ENCODE assay signal across 1 cellular context in genomic region chr19:42450314-42450934, GRCh38.
A peak's percentile ranks its signal among the peaks of the same experiment; 100 is the strongest.
TF ChIP-seq lines count a peak whose summit lies in the region.

No MANE protein-coding gene starts in this region.

TF ChIP-seq in HepG2, 621 proteins besides CTCF, POLR2A, EP300 and RAD21 (continued from another document and continues in another):
- TF ChIP-seq ZNF556 (CRISPR knock-in tag; IDR thresholded peaks at IDR 0.05; ENCODE audit: borderline replicate concordance), result peak; percentile 84; the same call in 1 of the 2 replicates
- TF ChIP-seq EEA1 (CRISPR knock-in tag; IDR thresholded peaks at IDR 0.05; ENCODE audit: borderline replicate concordance), result no peak
- TF ChIP-seq MBD4 (IDR thresholded peaks at IDR 0.05; ENCODE audit: borderline replicate concordance, low read length), result no peak
- no peak for TF ChIP-seq ZNF841 (CRISPR knock-in tag; IDR thresholded peaks at IDR 0.05; ENCODE audit: borderline replicate concordance)
- peak; percentile 77 for TF ChIP-seq ZNF441 (CRISPR knock-in tag; IDR thresholded peaks at IDR 0.05; ENCODE audit: borderline replicate concordance)
- no peak for TF ChIP-seq ZNF503 (CRISPR knock-in tag; IDR thresholded peaks at IDR 0.05)
- peak; percentile 67; the same call in 1 of the 2 replicates for TF ChIP-seq KDM4B (CRISPR knock-in tag; IDR thresholded peaks at IDR 0.05)
- TF ChIP-seq CCAR2 (optimal IDR thresholded peaks at IDR 0.05; ENCODE audit: low read depth, low read length), result no peak
- 0 out of 2 replicates have a peak, but pooled peaks have one; percentile 14 for TF ChIP-seq GABPA (IDR thresholded peaks at IDR 0.05; ENCODE audit: low read depth, low read length)
- TF ChIP-seq GABPA (CRISPR knock-in tag; IDR thresholded peaks at IDR 0.05; ENCODE audit: low read depth), result peak; percentile 82
- TF ChIP-seq HMGXB4 (CRISPR knock-in tag; IDR thresholded peaks at IDR 0.05; ENCODE audit: borderline replicate concordance in 1 of 2, low read depth in 1 of 2), result peak; percentile 77 to 87
- no peak for TF ChIP-seq ZMAT5 (CRISPR knock-in tag; IDR thresholded peaks at IDR 0.05; ENCODE audit: borderline replicate concordance, low read depth)
- TF ChIP-seq ZNF781 (CRISPR knock-in tag; IDR thresholded peaks at IDR 0.05; ENCODE audit: borderline replicate concordance, not compliant biosample characterization), result no peak
- TF ChIP-seq SKIL (CRISPR knock-in tag; IDR thresholded peaks at IDR 0.05; ENCODE audit: borderline replicate concordance), result peak; percentile 62; the same call in 1 of the 2 replicates
- no peak for TF ChIP-seq SIN3A (IDR thresholded peaks at IDR 0.05; ENCODE audit: borderline replicate concordance, low read depth, low read length)
- TF ChIP-seq ZFP1 (CRISPR knock-in tag; IDR thresholded peaks at IDR 0.05), result peak; percentile 92
- no peak for TF ChIP-seq TCF7L2 (IDR thresholded peaks at IDR 0.05; ENCODE audit: low read depth, low read length)
- TF ChIP-seq GLI4 (CRISPR knock-in tag; IDR thresholded peaks at IDR 0.05; ENCODE audit: borderline replicate concordance), result no peak
- TF ChIP-seq ZNF710 (CRISPR knock-in tag; IDR thresholded peaks at IDR 0.05; ENCODE audit: borderline replicate concordance), result peak; percentile 47; the same call in 1 of the 2 replicates
- TF ChIP-seq U2AF1 (optimal IDR thresholded peaks at IDR 0.05; ENCODE audit: low read depth, low read length), result no peak
- TF ChIP-seq CBFB (CRISPR knock-in tag; IDR thresholded peaks at IDR 0.05), result peak; percentile 79
- TF ChIP-seq MIER3 (CRISPR knock-in tag; IDR thresholded peaks at IDR 0.05; ENCODE audit: borderline replicate concordance), result peak; percentile 96; the same call in 1 of the 2 replicates
- TF ChIP-seq ZNF280B (CRISPR knock-in tag; IDR thresholded peaks at IDR 0.05; ENCODE audit: borderline replicate concordance), result no peak
- TF ChIP-seq FOXA3 (CRISPR knock-in tag; IDR thresholded peaks at IDR 0.05), result peak; percentile 81
- TF ChIP-seq ZMYM3 (CRISPR knock-in tag; IDR thresholded peaks at IDR 0.05), result peak; percentile 84; the same call in 1 of the 2 replicates
- TF ChIP-seq ATF6 (CRISPR knock-in tag; conservative IDR thresholded peaks at IDR 0.05), result 0 out of 2 replicates have a peak, but pooled peaks have one; percentile 66
- no peak for TF ChIP-seq SOX6 (IDR thresholded peaks at IDR 0.05)
- TF ChIP-seq SOX6 (CRISPR knock-in tag; IDR thresholded peaks at IDR 0.05), result peak; percentile 98
- TF ChIP-seq ZNF124 (CRISPR knock-in tag; IDR thresholded peaks at IDR 0.05), result peak; percentile 34; the same call in 1 of the 2 replicates
- peak; percentile 59 for TF ChIP-seq TCF7 (IDR thresholded peaks at IDR 0.05; ENCODE audit: low read depth)
- TF ChIP-seq HDAC2 (CRISPR knock-in tag; IDR thresholded peaks at IDR 0.05), result peak; percentile 95
- TF ChIP-seq ARNT2 (CRISPR knock-in tag; IDR thresholded peaks at IDR 0.05; ENCODE audit: low read depth), result peak; percentile 54; the same call in 1 of the 2 replicates
- 0 out of 2 replicates have a peak, but pooled peaks have one; percentile 17 for TF ChIP-seq HCFC1 (IDR thresholded peaks at IDR 0.05; ENCODE audit: low read depth, low read length)
- peak; percentile 52; the same call in 1 of the 2 replicates for TF ChIP-seq SMAD3 (CRISPR knock-in tag; IDR thresholded peaks at IDR 0.05)
- peak; percentile 95 for TF ChIP-seq ZNF614 (CRISPR knock-in tag; IDR thresholded peaks at IDR 0.05; ENCODE audit: borderline replicate concordance)
- peak; percentile 95 for TF ChIP-seq GATAD2A (CRISPR knock-in tag; IDR thresholded peaks at IDR 0.05)
- peak; percentile 91 for TF ChIP-seq SAP130 (CRISPR knock-in tag; IDR thresholded peaks at IDR 0.05; ENCODE audit: low read depth)
- peak; percentile 84; the same call in 1 of the 2 replicates for TF ChIP-seq ZNF512B (CRISPR knock-in tag; IDR thresholded peaks at IDR 0.05; ENCODE audit: borderline replicate concordance)
- peak; percentile 97 for TF ChIP-seq PPARG (CRISPR knock-in tag; conservative IDR thresholded peaks at IDR 0.05)
- peak; percentile 72; the same call in 1 of the 2 replicates for TF ChIP-seq SIX1 (CRISPR knock-in tag; IDR thresholded peaks at IDR 0.05; ENCODE audit: borderline replicate concordance)
- peak; percentile 93; the same call in 1 of the 2 replicates for TF ChIP-seq RXRA (CRISPR knock-in tag; IDR thresholded peaks at IDR 0.05)
- peak; percentile 87 for TF ChIP-seq ZGPAT (CRISPR knock-in tag; IDR thresholded peaks at IDR 0.05)
- peak; percentile 78 for TF ChIP-seq ZKSCAN1 (IDR thresholded peaks at IDR 0.05; ENCODE audit: low read length)
- TF ChIP-seq ZC3H4 (CRISPR knock-in tag; IDR thresholded peaks at IDR 0.05; ENCODE audit: borderline replicate concordance), result no peak
- TF ChIP-seq FOSL2 (CRISPR knock-in tag; IDR thresholded peaks at IDR 0.05), result peak; percentile 77
